In the genomic region with DNA sequence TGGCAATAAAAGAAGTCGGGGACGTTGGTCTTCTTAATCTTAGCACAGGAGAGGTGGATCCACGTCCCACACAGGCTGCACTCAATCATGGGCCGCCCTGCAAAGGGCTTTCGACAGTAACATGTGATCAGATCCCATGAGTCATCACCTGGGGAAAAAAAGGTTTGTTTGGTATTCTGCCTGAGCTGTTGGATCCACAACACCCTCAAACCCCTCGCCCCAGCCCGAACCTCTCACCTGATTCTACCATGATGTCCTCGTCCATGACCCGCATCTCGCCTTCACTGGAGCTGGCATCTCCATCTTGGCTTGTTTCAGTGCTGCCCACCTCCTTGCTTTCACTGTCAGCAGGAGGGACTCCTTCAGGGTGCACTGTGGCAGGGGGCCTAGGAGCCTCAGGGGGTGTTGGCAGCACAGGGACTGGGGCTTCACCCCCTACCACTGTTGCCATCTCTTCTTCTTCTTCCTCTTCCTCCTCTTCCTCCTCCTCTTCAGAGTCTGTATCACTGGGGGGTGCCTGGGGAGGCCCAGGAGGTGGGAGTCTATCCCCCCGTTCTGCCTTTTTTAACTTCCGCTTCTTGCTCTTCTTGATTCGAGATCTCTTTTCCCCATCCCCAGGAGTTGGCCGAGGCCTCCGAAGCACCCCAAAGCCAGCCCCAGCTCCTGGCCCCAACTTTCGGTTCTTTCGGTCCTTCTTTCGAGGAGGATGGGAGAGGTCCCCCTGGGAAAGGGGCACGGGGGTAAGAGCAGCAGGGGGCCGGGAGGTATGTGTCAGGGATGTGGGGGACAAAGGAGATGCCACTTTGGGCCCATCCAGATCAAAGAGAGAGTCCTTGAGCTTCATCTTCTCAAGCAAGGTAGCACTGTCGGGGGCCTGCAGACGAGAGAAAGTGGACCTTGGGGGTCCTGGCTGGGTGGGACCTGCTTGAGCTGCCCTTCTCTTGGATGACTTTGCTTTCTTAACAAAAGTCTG, we compare ENCODE assay signal across 11 cellular contexts. TPM values are rescaled to one million over a fixed set of nuclear protein-coding genes. Genes with fewer than 3 reads are reported as not detected.
A peak's percentile ranks its signal among the peaks of the same experiment; 100 is the strongest.
DNase-seq lines count a peak whose midpoint lies in the region; ATAC-seq lines count a peak whose summit lies in the region.
"Had no signal": no experiment of that assay in that cellular context is flagged by ENCODE, and none has a peak within 500 bp of the region (broad histone marks: within the 10 kb centered on the region; RNA-seq: fewer than 3 reads in every experiment).

No MANE protein-coding gene starts in this region.

- 83 to 87% methylated on average over 22 of the region's 22 CpGs for WGBS in GM23248 (ENCODE audit: low coverage in 1 of 2, low lambda C conversion rate in 2 of 2, missing lambda C conversion rate in 2 of 2), 2 experiments

- no peaks in the 10 kb centered on the region; the same call in 1 of the 2 replicates for H4K20me1 ChIP-seq in GM23248 (ENCODE audit: insufficient read depth)

- H3K36me3 ChIP-seq in GM23248 (ENCODE audit: low read depth) = peaks cover 12% of the 10 kb centered on the region; the same call in 1 of the 2 replicates

- ATAC-seq in HG03045 (IDR thresholded peaks at IDR 0.05; ENCODE audit: unreplicated experiment) = no peak

- peaks cover 85% of the 10 kb centered on the region for H3K79me2 ChIP-seq in GM23248 (ENCODE audit: insufficient read depth)

- peaks cover 60% of the 10 kb centered on the region for H3K4me1 Mint-ChIP-seq in activated naive CD8-positive, alpha-beta T cell (ENCODE audit: low read depth)

- H3K9me3 Mint-ChIP-seq in activated naive CD8-positive, alpha-beta T cell (ENCODE audit: low read depth) = no peaks in the 10 kb centered on the region

- H3K4me2 ChIP-seq in GM23248 (ENCODE audit: unreplicated experiment) = peak overlapping the region; percentile 95

- H3K9me2 ChIP-seq in GM23248 (ENCODE audit: insufficient read depth) = no peaks in the 10 kb centered on the region

- no peak overlapping the region for H3K4me3 ChIP-seq in GM23248

- H3F3A ChIP-seq in GM23248 (ENCODE audit: insufficient read depth) = peaks cover 48% of the 10 kb centered on the region

- H3K4me3 Mint-ChIP-seq in activated naive CD8-positive, alpha-beta T cell = peak overlapping the region; percentile 96

- H2AFZ ChIP-seq in GM23248 = no peak overlapping the region

- peak; percentile 41 for DNase-seq in ACHN
- DNase-seq in GM23248 = peak; percentile 47
- peak; percentile 51 for DNase-seq in kidney tubule cell (ENCODE audit: low spot score)
- DNase-seq in GM19240 (ENCODE audit: insufficient read length, low spot score) = no peak
- no peak for DNase-seq in stimulated activated naive CD4-positive, alpha-beta T cell treated with Interleukin-2 at 50 U/mL for 16 hours (lab: John Stamatoyannopoulos, UW)
- DNase-seq in DMS79 treated with DMSO at 0.1 percent for 48 hours (lab: John Stamatoyannopoulos, UW) = no peak
- DNase-seq: amygdala, tibial artery had no signal

- H3K27ac Mint-ChIP-seq in activated naive CD8-positive, alpha-beta T cell = peak overlapping the region; percentile 65

- H3K36me3 Mint-ChIP-seq in activated naive CD8-positive, alpha-beta T cell = peaks cover 5% of the 10 kb centered on the region

- H3K27me3 Mint-ChIP-seq in activated naive CD8-positive, alpha-beta T cell = no peaks in the 10 kb centered on the region

- H3K4me1 ChIP-seq in GM23248 (ENCODE audit: insufficient read depth) = peaks cover 33% of the 10 kb centered on the region

- no peaks in the 10 kb centered on the region for H3K9me3 ChIP-seq in GM23248 (ENCODE audit: low read depth)
- H3K9me3 ChIP-seq: Peyer's patch, tibial artery had no signal

- H3K27ac ChIP-seq in GM23248 = peak overlapping the region; percentile 77

- peak overlapping the region; percentile 96; the same call in 1 of the 2 replicates for H3K9ac ChIP-seq in GM23248

- in situ Hi-C loops in ACHN (cut with HindIII; ENCODE audit: low pct_ligation_motif_present, low pct_unique_long_range_greater_than_20kb, low sequenced_read_pairs) (no loop called here), GM23248 (cut with MboI) (no loop called here)

- H3K27me3 ChIP-seq in GM23248 (replicated peaks; ENCODE audit: insufficient read depth) = no peaks in the 10 kb centered on the region
- H3K27me3 ChIP-seq: Peyer's patch, tibial artery had no signal

RNA-seq across cellular contexts. Expression of a gene that starts 1.7 kb away (rescaled TPM):
- 41.2 and 45.8 TPM in 2 replicates for total RNA-seq in GM23248 (2014; rRNA removed; shearing (Covaris generic))
- polyA plus RNA-seq in GM23248 (2016; fragmentation: Nextera tagmentation; extraction: Ambion mirVana) = 18.9 and 19.5 TPM in 2 replicates

RNA-seq across cellular contexts. Expression of a gene that starts 3.3 kb away (rescaled TPM):
- 32.0 and 42.6 TPM in 2 replicates for total RNA-seq in GM23248 (2014; rRNA removed; shearing (Covaris generic))
- polyA plus RNA-seq in GM23248 (2016; fragmentation: Nextera tagmentation; extraction: Ambion mirVana) = 40.7 and 45.6 TPM in 2 replicates

RNA-seq across cellular contexts. Expression of a gene that starts 6.3 kb away (rescaled TPM):
- 152 and 355 TPM in 2 replicates for total RNA-seq in GM23248 (2014; rRNA removed; shearing (Covaris generic))
- 845 and 847 TPM in 2 replicates for polyA plus RNA-seq in GM23248 (2016; fragmentation: Nextera tagmentation; extraction: Ambion mirVana)

RNA-seq across cellular contexts. Expression of a gene that starts 15.6 kb away (rescaled TPM):
- total RNA-seq in GM23248 (2014; rRNA removed; shearing (Covaris generic)) = 38.9 and 63.2 TPM in 2 replicates
- polyA plus RNA-seq in GM23248 (2016; fragmentation: Nextera tagmentation; extraction: Ambion mirVana) = 30.0 and 30.7 TPM in 2 replicates

RNA-seq across cellular contexts. Expression of a gene that starts 16.0 kb away (rescaled TPM):
- total RNA-seq in GM23248 (2014; rRNA removed; shearing (Covaris generic)) = 25.9 and 32.9 TPM in 2 replicates
- polyA plus RNA-seq in GM23248 (2016; fragmentation: Nextera tagmentation; extraction: Ambion mirVana) = 34.8 and 34.9 TPM in 2 replicates

Comparison
In these comparisons a context has a peak if more than half of its experiments do, and no peak if none do; other contexts are left out.
1. DNase-seq: peak in ACHN (single experiment), GM23248 (single experiment) and kidney tubule cell (single experiment); none in GM19240 (single experiment), stimulated activated naive CD4-positive, alpha-beta T cell treated with Interleukin-2 at 50 U/mL for 16 hours (single experiment) and DMS79 treated with DMSO at 0.1 percent for 48 hours (single experiment).